8 cellular contexts compared by ENCODE assay signal in the genomic region with DNA sequence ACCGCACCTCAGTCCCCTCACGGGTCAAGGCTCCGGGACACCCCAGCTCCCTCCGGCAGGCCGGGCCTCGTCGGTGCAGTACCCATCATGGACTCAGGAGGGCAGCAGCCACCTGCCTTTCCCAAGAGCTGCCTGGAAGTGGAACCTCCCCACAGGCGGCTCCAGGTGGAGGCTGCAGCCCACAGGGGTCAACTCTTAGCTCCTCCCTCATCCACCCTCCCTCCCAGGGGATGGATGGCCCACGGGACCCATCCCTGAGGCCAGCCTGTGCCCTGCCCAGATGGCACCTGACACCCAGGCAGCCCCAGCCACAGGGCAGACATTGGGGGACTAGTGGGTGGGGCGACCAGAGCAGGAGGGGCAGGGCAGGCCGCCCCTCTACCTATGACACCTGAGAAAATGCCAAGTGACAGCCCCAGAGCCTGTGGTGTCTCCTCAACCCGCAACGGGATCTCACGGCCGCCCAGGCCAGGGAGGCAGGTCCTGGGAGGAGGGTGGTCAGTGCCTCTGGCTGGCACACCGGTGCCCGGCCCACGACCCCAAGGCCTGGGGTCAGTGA. TPM values are rescaled to one million over a fixed set of nuclear protein-coding genes. Genes with fewer than 3 reads are reported as not detected.
DNase-seq lines count a peak whose midpoint lies in the region; ATAC-seq and TF ChIP-seq lines count a peak whose summit lies in the region.

No MANE protein-coding gene starts in this region.

- no peak overlapping the region for H3K27ac ChIP-seq in HUES6 (ENCODE audit: low read depth, low read length)

- DNase-seq in DMS79 (lab: John Stamatoyannopoulos, UW) = peak; percentile 71
- peak; percentile 72 for DNase-seq in activated naive CD4-positive, alpha-beta T cell treated with anti-CD3 and anti-CD28 coated beads, Interleukin-2, amount 50 U/mL, for 16 hours
- DNase-seq in head of caudate nucleus = peak in 41 of 42 donors; percentile 65 to 91 (median 83)
- peak; percentile 63 for DNase-seq in pons (ENCODE audit: low spot score)
- peak; percentile 82 for DNase-seq in ureter (ENCODE audit: low spot score)

- no peaks in the 10 kb centered on the region for H3K9me3 ChIP-seq in HUES6 (ENCODE audit: control insufficient read depth, insufficient read depth, low read depth, low read length)

- peak; percentile 94 for ATAC-seq in SK-N-SH treated with all-trans-retinoic acid at 6 μM for 48 hours
- ATAC-seq in GM21528 (IDR thresholded peaks at IDR 0.05; ENCODE audit: low FRiP score, unreplicated experiment) = no peak

- no peaks in the 10 kb centered on the region for H3K36me3 ChIP-seq in HUES6 (ENCODE audit: control insufficient read depth, insufficient read depth, low read length)

- H3K4me3 ChIP-seq in HUES6 (ENCODE audit: low read depth, low read length) = peak overlapping the region; percentile 42; the same call in 1 of the 2 replicates

- no peaks in the 10 kb centered on the region for H3K27me3 ChIP-seq in HUES6 (ENCODE audit: control insufficient read depth, insufficient read depth, low read length)

- intact Hi-C loops in head of caudate nucleus (cut with DNase I) = loop anchor here (5.0 kb wide), 2 partner anchors 34 to 164 kb away; no protein-coding TSS in a partner anchor

- no peak overlapping the region for H3K9ac ChIP-seq in HUES6 (ENCODE audit: low read length)

- peaks cover 25% of the 10 kb centered on the region for H3K4me1 ChIP-seq in HUES6 (ENCODE audit: control insufficient read depth, insufficient read depth, low read length)

TF ChIP-seq in SK-N-SH treated with all-trans-retinoic acid at 6 μM for 48 hours, 23 proteins besides CTCF, POLR2A, EP300 and RAD21:
- TF ChIP-seq ESRRG (CRISPR knock-in tag; IDR thresholded peaks at IDR 0.05) (no peak), ZNF70 (CRISPR knock-in tag; IDR thresholded peaks at IDR 0.05) (no peak), ARNTL (CRISPR knock-in tag; IDR thresholded peaks at IDR 0.05; ENCODE audit: borderline replicate concordance, low read depth) (no peak), ZFP30 (CRISPR knock-in tag; IDR thresholded peaks at IDR 0.05) (no peak), BACH2 (CRISPR knock-in tag; IDR thresholded peaks at IDR 0.05; ENCODE audit: borderline replicate concordance) (no peak), TCF4 (CRISPR knock-in tag; IDR thresholded peaks at IDR 0.05; ENCODE audit: borderline replicate concordance) (no peak), ZC3H10 (CRISPR knock-in tag; IDR thresholded peaks at IDR 0.05) (no peak), SNAI2 (CRISPR knock-in tag; IDR thresholded peaks at IDR 0.05) (no peak), CSDC2 (CRISPR knock-in tag; IDR thresholded peaks at IDR 0.05) (no peak), ZNF565 (CRISPR knock-in tag; conservative IDR thresholded peaks at IDR 0.05; ENCODE audit: low read depth) (no peak), GLIS3 (CRISPR knock-in tag; IDR thresholded peaks at IDR 0.05) (no peak), OSR1 (CRISPR knock-in tag; IDR thresholded peaks at IDR 0.05) (no peak), TOX (CRISPR knock-in tag; IDR thresholded peaks at IDR 0.05; ENCODE audit: borderline replicate concordance) (no peak), ZFP3 (CRISPR knock-in tag; IDR thresholded peaks at IDR 0.05) (no peak)
- TF ChIP-seq, protein P1, sequence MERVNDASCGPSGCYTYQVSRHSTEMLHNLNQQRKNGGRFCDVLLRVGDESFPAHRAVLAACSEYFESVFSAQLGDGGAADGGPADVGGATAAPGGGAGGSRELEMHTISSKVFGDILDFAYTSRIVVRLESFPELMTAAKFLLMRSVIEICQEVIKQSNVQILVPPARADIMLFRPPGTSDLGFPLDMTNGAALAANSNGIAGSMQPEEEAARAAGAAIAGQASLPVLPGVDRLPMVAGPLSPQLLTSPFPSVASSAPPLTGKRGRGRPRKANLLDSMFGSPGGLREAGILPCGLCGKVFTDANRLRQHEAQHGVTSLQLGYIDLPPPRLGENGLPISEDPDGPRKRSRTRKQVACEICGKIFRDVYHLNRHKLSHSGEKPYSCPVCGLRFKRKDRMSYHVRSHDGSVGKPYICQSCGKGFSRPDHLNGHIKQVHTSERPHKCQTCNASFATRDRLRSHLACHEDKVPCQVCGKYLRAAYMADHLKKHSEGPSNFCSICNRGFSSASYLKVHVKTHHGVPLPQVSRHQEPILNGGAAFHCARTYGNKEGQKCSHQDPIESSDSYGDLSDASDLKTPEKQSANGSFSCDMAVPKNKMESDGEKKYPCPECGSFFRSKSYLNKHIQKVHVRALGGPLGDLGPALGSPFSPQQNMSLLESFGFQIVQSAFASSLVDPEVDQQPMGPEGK (CRISPR knock-in tag; IDR thresholded peaks at IDR 0.05; ENCODE audit: borderline replicate concordance) = no peak
- TF ChIP-seq, protein P2, sequence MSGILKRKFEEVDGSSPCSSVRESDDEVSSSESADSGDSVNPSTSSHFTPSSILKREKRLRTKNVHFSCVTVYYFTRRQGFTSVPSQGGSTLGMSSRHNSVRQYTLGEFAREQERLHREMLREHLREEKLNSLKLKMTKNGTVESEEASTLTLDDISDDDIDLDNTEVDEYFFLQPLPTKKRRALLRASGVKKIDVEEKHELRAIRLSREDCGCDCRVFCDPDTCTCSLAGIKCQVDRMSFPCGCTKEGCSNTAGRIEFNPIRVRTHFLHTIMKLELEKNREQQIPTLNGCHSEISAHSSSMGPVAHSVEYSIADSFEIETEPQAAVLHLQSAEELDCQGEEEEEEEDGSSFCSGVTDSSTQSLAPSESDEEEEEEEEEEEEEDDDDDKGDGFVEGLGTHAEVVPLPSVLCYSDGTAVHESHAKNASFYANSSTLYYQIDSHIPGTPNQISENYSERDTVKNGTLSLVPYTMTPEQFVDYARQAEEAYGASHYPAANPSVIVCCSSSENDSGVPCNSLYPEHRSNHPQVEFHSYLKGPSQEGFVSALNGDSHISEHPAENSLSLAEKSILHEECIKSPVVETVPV (CRISPR knock-in tag; IDR thresholded peaks at IDR 0.05) = no peak
- TF ChIP-seq, protein P3, sequence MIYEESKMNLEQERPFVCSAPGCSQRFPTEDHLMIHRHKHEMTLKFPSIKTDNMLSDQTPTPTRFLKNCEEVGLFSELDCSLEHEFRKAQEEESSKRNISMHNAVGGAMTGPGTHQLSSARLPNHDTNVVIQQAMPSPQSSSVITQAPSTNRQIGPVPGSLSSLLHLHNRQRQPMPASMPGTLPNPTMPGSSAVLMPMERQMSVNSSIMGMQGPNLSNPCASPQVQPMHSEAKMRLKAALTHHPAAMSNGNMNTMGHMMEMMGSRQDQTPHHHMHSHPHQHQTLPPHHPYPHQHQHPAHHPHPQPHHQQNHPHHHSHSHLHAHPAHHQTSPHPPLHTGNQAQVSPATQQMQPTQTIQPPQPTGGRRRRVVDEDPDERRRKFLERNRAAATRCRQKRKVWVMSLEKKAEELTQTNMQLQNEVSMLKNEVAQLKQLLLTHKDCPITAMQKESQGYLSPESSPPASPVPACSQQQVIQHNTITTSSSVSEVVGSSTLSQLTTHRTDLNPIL (CRISPR knock-in tag; IDR thresholded peaks at IDR 0.05; ENCODE audit: low read depth) = no peak

RNA-seq across cellular contexts. Expression of a gene that starts 1.2 kb away (rescaled TPM):
- 28.5 TPM for total RNA-seq in ureter
